Comparison of ENCODE assay signal across 23 cellular contexts in genomic region chr3:27945229-27945628, GRCh38.
"Had no signal": no experiment of that assay in that cellular context is flagged by ENCODE, and none has a peak within 500 bp of the region (broad histone marks: within the 10 kb centered on the region; RNA-seq: fewer than 3 reads in every experiment).

No MANE protein-coding gene starts in this region.

- H3K36me3 ChIP-seq: MG63, SJSA1 had no signal

- FAIRE-seq: HepG2, RCC 7860 had no signal

- DNase-seq: IMR-90, Karpas-422, KG1, MG63, NCI-H1092, NCI-H1105 treated with DMSO at 0.1 percent for 48 hours, NCI-H1417 treated with DMSO at 0.1 percent for 48 hours, NCI-H187, NCI-H2029, NCI-H2107, NCI-H226, NCI-H446, NCI-H510A, NCI-H524 treated with DMSO at 0.1 percent for 48 hours, NCI-H69, NCI-H774, Right ventricle myocardium superior, RPMI8226, SIG-M5 had no signal

- H3K4me1 ChIP-seq: SJSA1 had no signal

- ATAC-seq: HepG2 had no signal

- H3K9me3 ChIP-seq: MG63, SJSA1 had no signal

- H3K27ac ChIP-seq: SJSA1, SK-N-MC had no signal

- H3K4me3 ChIP-seq: MG63, SJSA1, SK-N-MC had no signal

- H3K27me3 ChIP-seq: MG63, SJSA1 had no signal
